In genomic region chr2:39138837-39139211, GRCh38 we compare ENCODE assay signal across 20 cellular contexts.
"Had no signal": no experiment of that assay in that cellular context is flagged by ENCODE, and none has a peak within 500 bp of the region (broad histone marks: within the 10 kb centered on the region; RNA-seq: fewer than 3 reads in every experiment).

No MANE protein-coding gene starts in this region.

- H3K27ac ChIP-seq: cardiac muscle cell, neural progenitor cell, thyroid gland had no signal

- H3K36me3 ChIP-seq: cardiac muscle cell, esophagus muscularis mucosa, neural progenitor cell, thyroid gland had no signal

- H3K9ac ChIP-seq: neural progenitor cell had no signal

- H3K27ac Mint-ChIP-seq: dendritic cell treated with granulocyte-macrophage colony-stimulating factor and Interleukin-4, amounts not matched to agents 40 ng/mL and 50 ng/mL, for 4 days; immature natural killer cell; memory B cell; naive B cell; neural progenitor cell; progenitor cell of endocrine pancreas had no signal

- H3K27me3 Mint-ChIP-seq: activated naive CD4-positive, alpha-beta T cell treated with anti-CD3 and anti-CD28 coated beads, Interleukin-2, amount 50 U/mL, for 24 hours; dendritic cell treated with granulocyte-macrophage colony-stimulating factor and Interleukin-4, amounts not matched to agents 40 ng/mL and 50 ng/mL, for 4 days; memory B cell; naive B cell; progenitor cell of endocrine pancreas had no signal

- H3K4me1 ChIP-seq: neural progenitor cell, thyroid gland had no signal

- H3K9me3 ChIP-seq: esophagus muscularis mucosa, mucosa of descending colon, thyroid gland had no signal

- H2AFZ ChIP-seq: neural progenitor cell had no signal

- ATAC-seq: mucosa of descending colon had no signal

- H3K4me3 Mint-ChIP-seq: activated naive CD4-positive, alpha-beta T cell treated with anti-CD3 and anti-CD28 coated beads, Interleukin-2, amount 50 U/mL, for 24 hours; dendritic cell treated with granulocyte-macrophage colony-stimulating factor and Interleukin-4, amounts not matched to agents 40 ng/mL and 50 ng/mL, for 4 days; immature natural killer cell; memory B cell; naive B cell; neural progenitor cell had no signal

- DNase-seq: activated CD4-positive, alpha-beta T cell treated with anti-CD3 and anti-CD28 coated beads for 48 hours; activated effector memory CD4-positive, alpha-beta T cell treated with Interleukin-2 at 50 U/mL for 16 hours; amygdala; effector CD8-positive, alpha-beta T cell; immature natural killer cell; kidney glomerular epithelial cell; mucosa of descending colon; naive B cell; stimulated activated CD4-positive, alpha-beta T cell treated with anti-CD3 and anti-CD28 coated beads, Interleukin-12 subunit alpha, Interleukin-12 subunit beta, amount 100 ng/mL, for 4 hours; stimulated activated CD4-positive, alpha-beta T cell treated with anti-CD3 and anti-CD28 coated beads, Interleukin-1b, Interleukin-23, amount 100 ng/mL, for 48 hours; stimulated activated CD8-positive, alpha-beta memory T cell treated with anti-CD3 and anti-CD28 coated beads, Interleukin-4, amount 100 ng/mL, for 48 hours; stimulated activated naive CD4-positive, alpha-beta T cell treated with Interleukin-2 at 50 U/mL for 16 hours; thyroid gland had no signal

- H3K36me3 Mint-ChIP-seq: activated naive CD4-positive, alpha-beta T cell treated with anti-CD3 and anti-CD28 coated beads, Interleukin-2, amount 50 U/mL, for 24 hours; immature natural killer cell; memory B cell; naive B cell; neural progenitor cell had no signal

- H3K27me3 ChIP-seq: cardiac muscle cell, esophagus muscularis mucosa, neural progenitor cell, thyroid gland had no signal

- H3K4me3 ChIP-seq: cardiac muscle cell, esophagus muscularis mucosa, mucosa of descending colon, neural progenitor cell, thyroid gland had no signal

- H3K9me3 Mint-ChIP-seq: activated naive CD4-positive, alpha-beta T cell treated with anti-CD3 and anti-CD28 coated beads, Interleukin-2, amount 50 U/mL, for 24 hours; dendritic cell treated with granulocyte-macrophage colony-stimulating factor and Interleukin-4, amounts not matched to agents 40 ng/mL and 50 ng/mL, for 4 days; immature natural killer cell; memory B cell; naive B cell had no signal

- H3K4me2 ChIP-seq: neural progenitor cell had no signal
